ENCODE assay signal across 25 cellular contexts in the genomic region with DNA sequence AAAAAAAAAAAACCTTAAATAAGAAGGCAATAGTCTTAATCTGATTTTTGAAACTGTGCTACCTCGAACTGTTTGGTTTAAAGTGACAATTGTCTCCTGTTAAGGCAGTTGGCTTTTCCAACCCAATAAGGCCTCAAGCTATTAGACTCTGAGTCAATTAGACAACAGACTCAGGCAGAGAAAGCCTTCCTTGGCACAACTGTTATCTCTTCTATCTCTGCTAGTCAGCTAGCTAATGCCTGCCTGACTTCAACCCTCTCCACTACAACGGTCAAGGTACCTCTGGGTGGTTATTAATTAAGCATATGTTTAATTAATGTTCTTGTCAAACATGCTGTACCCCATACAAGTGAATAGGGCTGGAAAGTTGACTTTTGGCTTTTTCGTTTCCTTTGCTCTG.
A peak's percentile ranks its signal among the peaks of the same experiment; 100 is the strongest.
DNase-seq lines count a peak whose midpoint lies in the region; FAIRE-seq and TF ChIP-seq lines count a peak whose summit lies in the region.
"Had no signal": no experiment of that assay in that cellular context is flagged by ENCODE, and none has a peak within 500 bp of the region (broad histone marks: within the 10 kb centered on the region; RNA-seq: fewer than 3 reads in every experiment).

No MANE protein-coding gene starts in this region.

- no peak overlapping the region for H3K27ac ChIP-seq in HEK293 (ENCODE audit: extremely low read depth, low read depth, low read length)
- H3K27ac ChIP-seq in Karpas-422 (ENCODE audit: low read length), result no peak overlapping the region
- H3K27ac ChIP-seq: C4-2B had no signal

- no peaks in the 10 kb centered on the region for H3K9me3 ChIP-seq in HEK293 (ENCODE audit: control insufficient read depth, insufficient read depth, low read depth, low read length)
- H3K9me3 ChIP-seq in Karpas-422 (ENCODE audit: low read length), result no peaks in the 10 kb centered on the region; the same call in 1 of the 2 replicates

- intact Hi-C loops in Calu3 (cut with micrococcal nuclease; ENCODE audit: unreplicated experiment), result loop anchor here (10.0 kb wide), 1 partner anchor 303 kb away; no protein-coding TSS in a partner anchor

- H3K4me1 Mint-ChIP-seq in Calu3 (ENCODE audit: low read depth, unreplicated experiment), result no peaks in the 10 kb centered on the region
- H3K4me1 Mint-ChIP-seq: B cell had no signal

- FAIRE-seq in D721Med (lab: Jason Lieb, UNC) (peak; percentile 51), frontal cortex (lab: Jason Lieb, UNC) (no peak)
- FAIRE-seq: G401.6, H54, K562 had no signal

- no peak overlapping the region for H3K27ac Mint-ChIP-seq in Calu3 (ENCODE audit: unreplicated experiment)
- H3K27ac Mint-ChIP-seq: B cell; CD8-positive, alpha-beta T cell had no signal

- no peak for DNase-seq in D721Med (ENCODE audit: insufficient read length, low spot score)
- DNase-seq in NCI-H82 treated with DMSO at 0.1 percent for 48 hours (lab: John Stamatoyannopoulos, UW; ENCODE audit: unreplicated experiment), result peak; percentile 41
- DNase-seq in left kidney (ENCODE audit: low read depth, low spot score), result peak; percentile 4
- no peak for DNase-seq in Karpas-422
- DNase-seq in Calu3, result no peak
- DNase-seq in frontal cortex (ENCODE audit: low spot score in 2 of 2), result no peak
- DNase-seq in HCEC 1CT, result no peak
- DNase-seq: CD8-positive, alpha-beta T cell; DMS53; MM.1S; NCI-H1048; NCI-H1436; NCI-H187; NCI-H2081 treated with DMSO at 0.1 percent for 48 hours; NCI-H2171; NCI-H774; Right ventricle myocardium superior; RPMI8226; SW 1271 had no signal

- no peaks in the 10 kb centered on the region for H3K79me2 ChIP-seq in Karpas-422 (ENCODE audit: low read length)

- H2AFZ ChIP-seq in Karpas-422 (ENCODE audit: low read length), result no peak overlapping the region

- no peaks in the 10 kb centered on the region for H3K27me3 Mint-ChIP-seq in Calu3 (ENCODE audit: unreplicated experiment)
- H3K27me3 Mint-ChIP-seq: B cell had no signal

- H3K9ac ChIP-seq in Karpas-422 (ENCODE audit: low read length), result no peak overlapping the region

- CTCF ChIA-PET in HEK293 (lab: Yijun Ruan, JAX) (no interaction called here), Calu3 (lab: Charles Lee) (interaction anchor here (0.7 kb wide), 1 partner anchor 225 kb away, joined by 3 read pairs; no protein-coding TSS in a partner anchor)

- peaks cover 2% of the 10 kb centered on the region for H3K9me3 Mint-ChIP-seq in Calu3 (ENCODE audit: low read depth, unreplicated experiment)

- no peaks in the 10 kb centered on the region for H3K9me2 ChIP-seq in Karpas-422 (replicated peaks; ENCODE audit: insufficient read depth, low read length)

- POLR2A ChIA-PET in HEK293 (lab: Yijun Ruan, JAX), result no interaction called here

- no peak overlapping the region for H3K4me3 Mint-ChIP-seq in Calu3 (ENCODE audit: low read depth, unreplicated experiment)
- H3K4me3 Mint-ChIP-seq: B cell; CD8-positive, alpha-beta T cell had no signal

- H3K36me3 ChIP-seq in HEK293 (ENCODE audit: control insufficient read depth in 2 of 2, insufficient read depth in 1 of 2, low read length in 2 of 2), result no peaks in the 10 kb centered on the region
- H3K36me3 ChIP-seq in Karpas-422 (ENCODE audit: insufficient read depth, low read length), result no peaks in the 10 kb centered on the region

- H3K36me3 Mint-ChIP-seq in Calu3 (ENCODE audit: insufficient read depth, unreplicated experiment), result no peaks in the 10 kb centered on the region
- H3K36me3 Mint-ChIP-seq: CD8-positive, alpha-beta T cell had no signal

- H3K27me3 ChIP-seq in Karpas-422 (ENCODE audit: low read length), result no peaks in the 10 kb centered on the region

- no peak overlapping the region for H3K4me2 ChIP-seq in Karpas-422 (ENCODE audit: low read depth, low read length, poor library complexity, severe bottlenecking)

- no TSS peak for BruUV-seq in Calu3 (replicated peaks; lab: Mats Ljungman, UMichigan)

- TF ChIP-seq CTCF in D721Med (IDR thresholded peaks at IDR 0.05; ENCODE audit: insufficient read depth, missing control alignments) (no peak), HEK293 (tag by site-specific recombination; IDR thresholded peaks at IDR 0.05) (no peak), Calu3 (IDR thresholded peaks at IDR 0.05; ENCODE audit: unreplicated experiment) (no peak)

- no peak overlapping the region for H3K4me3 ChIP-seq in HEK293 (ENCODE audit: low read depth, low read length)
- H3K4me3 ChIP-seq in Karpas-422 (ENCODE audit: low read length), result no peak overlapping the region
- H3K4me3 ChIP-seq: K562 had no signal

- no peaks in the 10 kb centered on the region for H4K20me1 ChIP-seq in Karpas-422 (ENCODE audit: insufficient read depth, low read depth, low read length)

- H3K4me1 ChIP-seq in HEK293 (ENCODE audit: control insufficient read depth, insufficient read depth, low read length) (0 out of 2 replicates have a peak, but pooled peaks cover 3% of the 10 kb centered on the region), Karpas-422 (ENCODE audit: low read length) (no peaks in the 10 kb centered on the region)

TF ChIP-seq in HEK293, 187 proteins besides CTCF, POLR2A, EP300 and RAD21:
- no peak for TF ChIP-seq GLIS1 (tag by site-specific recombination; IDR thresholded peaks at IDR 0.05)
- TF ChIP-seq, protein P1, sequence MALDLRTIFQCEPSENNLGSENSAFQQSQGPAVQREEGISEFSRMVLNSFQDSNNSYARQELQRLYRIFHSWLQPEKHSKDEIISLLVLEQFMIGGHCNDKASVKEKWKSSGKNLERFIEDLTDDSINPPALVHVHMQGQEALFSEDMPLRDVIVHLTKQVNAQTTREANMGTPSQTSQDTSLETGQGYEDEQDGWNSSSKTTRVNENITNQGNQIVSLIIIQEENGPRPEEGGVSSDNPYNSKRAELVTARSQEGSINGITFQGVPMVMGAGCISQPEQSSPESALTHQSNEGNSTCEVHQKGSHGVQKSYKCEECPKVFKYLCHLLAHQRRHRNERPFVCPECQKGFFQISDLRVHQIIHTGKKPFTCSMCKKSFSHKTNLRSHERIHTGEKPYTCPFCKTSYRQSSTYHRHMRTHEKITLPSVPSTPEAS (tag by site-specific recombination; IDR thresholded peaks at IDR 0.05), result 0 out of 2 replicates have a peak, but pooled peaks have one; percentile 58
- no peak for TF ChIP-seq ZNF169 (tag by site-specific recombination; IDR thresholded peaks at IDR 0.05)

Comparison
In these comparisons a context has a peak if more than half of its experiments do, and no peak if none do; other contexts are left out.
1. DNase-seq: peak in NCI-H82 treated with DMSO at 0.1 percent for 48 hours (single experiment) and left kidney (single experiment); none in D721Med (single experiment), Karpas-422 (single experiment), Calu3 (single experiment), frontal cortex (0 of 2) and HCEC 1CT (single experiment).